Comparison of ENCODE assay signal across 8 cellular contexts in the genomic region with DNA sequence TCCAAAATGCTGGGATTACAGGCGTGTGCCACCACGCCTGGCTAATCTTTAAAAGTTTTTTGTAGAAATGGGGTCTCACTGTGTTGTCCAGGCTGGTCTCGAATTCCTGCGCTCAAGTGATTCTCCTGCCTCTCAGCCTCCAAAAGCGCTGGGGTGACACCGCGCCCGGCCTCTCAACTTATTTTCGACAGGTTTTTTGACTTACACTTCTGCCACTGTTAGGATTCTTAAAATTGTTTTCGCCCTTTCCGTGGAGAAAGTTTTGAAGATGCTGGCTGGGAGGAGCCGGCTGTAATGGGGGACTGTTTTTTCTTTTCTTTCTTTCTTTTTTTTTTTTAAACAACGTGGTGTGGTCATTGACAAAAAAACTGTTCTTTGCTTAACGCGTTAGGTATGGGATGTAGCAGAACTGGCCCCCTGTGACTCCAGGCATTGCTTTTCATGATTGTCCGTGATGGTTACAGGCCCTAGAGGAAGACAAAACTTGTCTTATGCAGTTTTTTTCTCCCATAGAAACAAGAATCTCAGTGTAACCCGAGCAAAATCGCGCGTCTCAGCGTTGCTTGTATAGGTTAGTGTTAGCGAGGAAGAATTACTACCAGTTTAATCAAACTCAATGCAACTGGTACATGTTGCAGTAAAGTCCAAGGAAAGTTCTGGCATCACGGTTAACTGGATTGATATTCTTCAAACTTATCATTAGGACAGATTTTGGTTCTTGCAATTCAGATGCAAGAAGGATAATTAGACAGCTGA. TPM values are rescaled to one million over a fixed set of nuclear protein-coding genes. Genes with fewer than 3 reads are reported as not detected.
A peak's percentile ranks its signal among the peaks of the same experiment; 100 is the strongest.
DNase-seq lines count a peak whose midpoint lies in the region; ATAC-seq, FAIRE-seq and TF ChIP-seq lines count a peak whose summit lies in the region.

No MANE protein-coding gene starts in this region.

- H3K27ac ChIP-seq in SU-DHL-6 (ENCODE audit: low read depth, low read length): peak overlapping the region; percentile 85
- peak overlapping the region; percentile 60 for H3K27ac ChIP-seq in muscle layer of colon (ENCODE audit: low read depth, low read length)

- peaks cover 52% of the 10 kb centered on the region for H3F3A ChIP-seq in SU-DHL-6 (ENCODE audit: insufficient read depth)

- peaks cover 10% of the 10 kb centered on the region; the same call in 1 of the 2 replicates for H4K20me1 ChIP-seq in SU-DHL-6 (ENCODE audit: low read depth, low read length)

- peak overlapping the region; percentile 64 for H3K9ac ChIP-seq in SU-DHL-6 (ENCODE audit: low read length)
- peak overlapping the region; percentile 75 for H3K9ac ChIP-seq in muscle layer of colon (ENCODE audit: low read length)

- H3K9me2 ChIP-seq in SU-DHL-6 (replicated peaks; ENCODE audit: insufficient read depth, low read length): no peaks in the 10 kb centered on the region

- CTCF ChIA-PET in activated CD4-positive, alpha-beta T cell treated with anti-CD3 and anti-CD28 coated beads for 36 hours (lab: Charles Lee): no interaction called here

- no peak for ATAC-seq in activated CD4-positive, alpha-beta T cell treated with anti-CD3 and anti-CD28 coated beads for 36 hours
- ATAC-seq in GM18861 (IDR thresholded peaks at IDR 0.05; ENCODE audit: unreplicated experiment): no peak

- H3K79me2 ChIP-seq in SU-DHL-6 (ENCODE audit: insufficient read depth, low read length): peaks cover 65% of the 10 kb centered on the region

- H3K36me3 ChIP-seq in SU-DHL-6 (ENCODE audit: low read length) (peaks cover 3% of the 10 kb centered on the region; the same call in 1 of the 2 replicates), muscle layer of colon (ENCODE audit: insufficient read depth, low read length) (no peaks in the 10 kb centered on the region)

- peak overlapping the region; percentile 76 for H3K4me2 ChIP-seq in SU-DHL-6 (ENCODE audit: low read depth, low read length, poor library complexity, severe bottlenecking)

- H3K9me3 Mint-ChIP-seq in activated CD4-positive, alpha-beta T cell treated with anti-CD3 and anti-CD28 coated beads for 36 hours (ENCODE audit: low read depth): no peaks in the 10 kb centered on the region

- H3K27me3 Mint-ChIP-seq in activated CD4-positive, alpha-beta T cell treated with anti-CD3 and anti-CD28 coated beads for 36 hours: no peaks in the 10 kb centered on the region

- no peak overlapping the region for H2AFZ ChIP-seq in SU-DHL-6 (ENCODE audit: low read depth, low read length, severe bottlenecking)

- POLR2A ChIA-PET in activated CD4-positive, alpha-beta T cell treated with anti-CD3 and anti-CD28 coated beads for 36 hours (lab: Charles Lee): no interaction called here

- peak overlapping the region; percentile 86 for H3K4me3 Mint-ChIP-seq in activated CD4-positive, alpha-beta T cell treated with anti-CD3 and anti-CD28 coated beads for 36 hours

- H3K4me1 Mint-ChIP-seq in activated CD4-positive, alpha-beta T cell treated with anti-CD3 and anti-CD28 coated beads for 36 hours: peaks cover 37% of the 10 kb centered on the region

- H3K9me3 ChIP-seq in SU-DHL-6 (ENCODE audit: insufficient read depth, low read length) (no peaks in the 10 kb centered on the region), muscle layer of colon (ENCODE audit: low read length) (no peaks in the 10 kb centered on the region)

- no peaks in the 10 kb centered on the region for H3K27me3 ChIP-seq in SU-DHL-6 (ENCODE audit: low read length)
- no peaks in the 10 kb centered on the region for H3K27me3 ChIP-seq in muscle layer of colon (ENCODE audit: control insufficient read depth in 1 of 2, insufficient read depth in 2 of 2, low read length in 2 of 2)

- peak overlapping the region; percentile 86 for H3K27ac Mint-ChIP-seq in activated CD4-positive, alpha-beta T cell treated with anti-CD3 and anti-CD28 coated beads for 36 hours

- intact Hi-C loops in activated CD4-positive, alpha-beta T cell treated with anti-CD3 and anti-CD28 coated beads for 36 hours (cut with DNase I, micrococcal nuclease): no loop called here

- FAIRE-seq in RCC 7860 (lab: Jason Lieb, UNC): no peak

- peak; percentile 37 for DNase-seq in activated CD4-positive, alpha-beta T cell treated with anti-CD3 and anti-CD28 coated beads for 36 hours
- DNase-seq in activated CD4-positive, alpha-beta T cell treated with anti-CD3 and anti-CD28 coated beads, Interleukin-2, amount 50 U/mL, for 4 hours: no peak
- DNase-seq in dedifferentiated amniotic fluid mesenchymal stem cell (ENCODE audit: extremely low spot score) (peak; percentile 45), hepatic stellate cell (ENCODE audit: low spot score) (no peak), RCC 7860 (ENCODE audit: low spot score) (no peak)

- H3K4me1 ChIP-seq in muscle layer of colon (ENCODE audit: insufficient read depth, low read length): peaks cover 31% of the 10 kb centered on the region

- TF ChIP-seq CTCF in SU-DHL-6 (IDR thresholded peaks at IDR 0.05; ENCODE audit: insufficient read depth, low read length, poor library complexity, severe bottlenecking): no peak

- peaks cover 24% of the 10 kb centered on the region for H3K36me3 Mint-ChIP-seq in activated CD4-positive, alpha-beta T cell treated with anti-CD3 and anti-CD28 coated beads for 36 hours (ENCODE audit: low read depth)

- H3K4me3 ChIP-seq in SU-DHL-6 (ENCODE audit: insufficient read depth, low read length, poor library complexity, severe bottlenecking) (peak overlapping the region; percentile 72), muscle layer of colon (ENCODE audit: low read depth in 1 of 2, low read length in 2 of 2) (peak overlapping the region; percentile 59 to 63)

RNA-seq across cellular contexts. Expression of a gene that starts 1.2 kb away (rescaled TPM):
- 100 to 1,000 TPM; 173 to 208 TPM for total RNA-seq in activated CD4-positive, alpha-beta T cell treated with anti-CD3 and anti-CD28 coated beads for 36 hours

RNA-seq across cellular contexts. Expression of a gene that starts 26.8 kb away (rescaled TPM):
- 10 to 100 TPM; 10.1 to 25.4 TPM for total RNA-seq in activated CD4-positive, alpha-beta T cell treated with anti-CD3 and anti-CD28 coated beads for 36 hours

Comparison
In these comparisons a context has a peak if more than half of its experiments do, and no peak if none do; other contexts are left out.
1. DNase-seq: peak in activated CD4-positive, alpha-beta T cell treated with anti-CD3 and anti-CD28 coated beads for 36 hours (single experiment) and dedifferentiated amniotic fluid mesenchymal stem cell (single experiment); none in activated CD4-positive, alpha-beta T cell treated with anti-CD3 and anti-CD28 coated beads, Interleukin-2, amount 50 U/mL, for 4 hours (0 of 2), hepatic stellate cell (single experiment) and RCC 7860 (single experiment).